1 cellular context compared by ENCODE assay signal in the genomic region with DNA sequence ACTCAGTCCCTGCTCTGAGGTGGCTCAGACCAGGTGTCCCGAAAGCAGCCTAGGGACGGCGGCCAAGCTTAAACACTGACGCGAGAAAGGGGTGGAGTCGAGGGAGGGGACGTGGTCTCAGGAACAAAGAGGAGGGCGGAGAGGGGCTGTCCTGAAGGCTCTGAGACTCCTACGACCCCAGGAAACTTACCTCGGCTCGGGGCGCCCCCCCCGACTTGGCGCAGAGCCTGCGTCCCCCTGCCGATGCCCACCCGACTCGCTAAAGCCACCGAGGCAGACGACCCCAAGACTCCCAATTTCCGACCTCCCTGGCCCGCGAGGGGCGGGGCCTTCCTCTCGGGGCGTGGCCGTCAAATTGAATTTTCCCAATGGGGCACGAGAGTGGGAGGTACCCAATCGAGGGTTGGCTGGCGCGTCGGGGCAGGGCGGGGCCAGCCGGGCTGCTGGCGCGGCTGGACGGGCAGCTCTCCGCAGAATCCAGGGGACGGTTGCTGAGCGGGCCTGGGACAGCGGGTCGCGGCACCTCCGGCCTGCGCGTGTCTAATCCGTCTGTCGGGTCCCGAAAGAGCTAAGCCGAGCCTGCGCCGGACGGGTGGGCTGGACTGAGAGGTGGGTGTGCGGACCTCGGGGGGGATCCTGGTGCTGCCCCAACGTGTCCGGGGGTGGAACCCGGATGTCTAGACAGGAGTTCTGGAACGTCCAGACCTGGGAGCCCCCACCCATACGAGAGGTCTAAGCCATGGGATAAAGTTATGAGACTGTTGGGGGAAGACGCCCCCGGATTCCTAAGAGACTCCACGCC.
TF ChIP-seq lines count a peak whose summit lies in the region.

A gene (plus strand): TSS at position 471 of the 802 bp plus-strand sequence. CDS start 1,941 bp downstream, outside the sequence.

TF ChIP-seq in K562, 482 proteins besides CTCF, POLR2A, EP300 and RAD21 (continued from another document and continues in another):
- TF ChIP-seq, protein P1, sequence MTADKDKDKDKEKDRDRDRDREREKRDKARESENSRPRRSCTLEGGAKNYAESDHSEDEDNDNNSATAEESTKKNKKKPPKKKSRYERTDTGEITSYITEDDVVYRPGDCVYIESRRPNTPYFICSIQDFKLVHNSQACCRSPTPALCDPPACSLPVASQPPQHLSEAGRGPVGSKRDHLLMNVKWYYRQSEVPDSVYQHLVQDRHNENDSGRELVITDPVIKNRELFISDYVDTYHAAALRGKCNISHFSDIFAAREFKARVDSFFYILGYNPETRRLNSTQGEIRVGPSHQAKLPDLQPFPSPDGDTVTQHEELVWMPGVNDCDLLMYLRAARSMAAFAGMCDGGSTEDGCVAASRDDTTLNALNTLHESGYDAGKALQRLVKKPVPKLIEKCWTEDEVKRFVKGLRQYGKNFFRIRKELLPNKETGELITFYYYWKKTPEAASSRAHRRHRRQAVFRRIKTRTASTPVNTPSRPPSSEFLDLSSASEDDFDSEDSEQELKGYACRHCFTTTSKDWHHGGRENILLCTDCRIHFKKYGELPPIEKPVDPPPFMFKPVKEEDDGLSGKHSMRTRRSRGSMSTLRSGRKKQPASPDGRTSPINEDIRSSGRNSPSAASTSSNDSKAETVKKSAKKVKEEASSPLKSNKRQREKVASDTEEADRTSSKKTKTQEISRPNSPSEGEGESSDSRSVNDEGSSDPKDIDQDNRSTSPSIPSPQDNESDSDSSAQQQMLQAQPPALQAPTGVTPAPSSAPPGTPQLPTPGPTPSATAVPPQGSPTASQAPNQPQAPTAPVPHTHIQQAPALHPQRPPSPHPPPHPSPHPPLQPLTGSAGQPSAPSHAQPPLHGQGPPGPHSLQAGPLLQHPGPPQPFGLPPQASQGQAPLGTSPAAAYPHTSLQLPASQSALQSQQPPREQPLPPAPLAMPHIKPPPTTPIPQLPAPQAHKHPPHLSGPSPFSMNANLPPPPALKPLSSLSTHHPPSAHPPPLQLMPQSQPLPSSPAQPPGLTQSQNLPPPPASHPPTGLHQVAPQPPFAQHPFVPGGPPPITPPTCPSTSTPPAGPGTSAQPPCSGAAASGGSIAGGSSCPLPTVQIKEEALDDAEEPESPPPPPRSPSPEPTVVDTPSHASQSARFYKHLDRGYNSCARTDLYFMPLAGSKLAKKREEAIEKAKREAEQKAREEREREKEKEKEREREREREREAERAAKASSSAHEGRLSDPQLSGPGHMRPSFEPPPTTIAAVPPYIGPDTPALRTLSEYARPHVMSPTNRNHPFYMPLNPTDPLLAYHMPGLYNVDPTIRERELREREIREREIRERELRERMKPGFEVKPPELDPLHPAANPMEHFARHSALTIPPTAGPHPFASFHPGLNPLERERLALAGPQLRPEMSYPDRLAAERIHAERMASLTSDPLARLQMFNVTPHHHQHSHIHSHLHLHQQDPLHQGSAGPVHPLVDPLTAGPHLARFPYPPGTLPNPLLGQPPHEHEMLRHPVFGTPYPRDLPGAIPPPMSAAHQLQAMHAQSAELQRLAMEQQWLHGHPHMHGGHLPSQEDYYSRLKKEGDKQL (CRISPR knock-in tag; IDR thresholded peaks at IDR 0.05; ENCODE audit: borderline replicate concordance) = no peak
- TF ChIP-seq HNRNPH1 (optimal IDR thresholded peaks at IDR 0.05; ENCODE audit: low read depth, low read length) = no peak
- TF ChIP-seq, protein P2, sequence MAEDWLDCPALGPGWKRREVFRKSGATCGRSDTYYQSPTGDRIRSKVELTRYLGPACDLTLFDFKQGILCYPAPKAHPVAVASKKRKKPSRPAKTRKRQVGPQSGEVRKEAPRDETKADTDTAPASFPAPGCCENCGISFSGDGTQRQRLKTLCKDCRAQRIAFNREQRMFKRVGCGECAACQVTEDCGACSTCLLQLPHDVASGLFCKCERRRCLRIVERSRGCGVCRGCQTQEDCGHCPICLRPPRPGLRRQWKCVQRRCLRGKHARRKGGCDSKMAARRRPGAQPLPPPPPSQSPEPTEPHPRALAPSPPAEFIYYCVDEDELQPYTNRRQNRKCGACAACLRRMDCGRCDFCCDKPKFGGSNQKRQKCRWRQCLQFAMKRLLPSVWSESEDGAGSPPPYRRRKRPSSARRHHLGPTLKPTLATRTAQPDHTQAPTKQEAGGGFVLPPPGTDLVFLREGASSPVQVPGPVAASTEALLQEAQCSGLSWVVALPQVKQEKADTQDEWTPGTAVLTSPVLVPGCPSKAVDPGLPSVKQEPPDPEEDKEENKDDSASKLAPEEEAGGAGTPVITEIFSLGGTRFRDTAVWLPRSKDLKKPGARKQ (CRISPR knock-in tag; IDR thresholded peaks at IDR 0.05) = no peak
- TF ChIP-seq, protein P3, sequence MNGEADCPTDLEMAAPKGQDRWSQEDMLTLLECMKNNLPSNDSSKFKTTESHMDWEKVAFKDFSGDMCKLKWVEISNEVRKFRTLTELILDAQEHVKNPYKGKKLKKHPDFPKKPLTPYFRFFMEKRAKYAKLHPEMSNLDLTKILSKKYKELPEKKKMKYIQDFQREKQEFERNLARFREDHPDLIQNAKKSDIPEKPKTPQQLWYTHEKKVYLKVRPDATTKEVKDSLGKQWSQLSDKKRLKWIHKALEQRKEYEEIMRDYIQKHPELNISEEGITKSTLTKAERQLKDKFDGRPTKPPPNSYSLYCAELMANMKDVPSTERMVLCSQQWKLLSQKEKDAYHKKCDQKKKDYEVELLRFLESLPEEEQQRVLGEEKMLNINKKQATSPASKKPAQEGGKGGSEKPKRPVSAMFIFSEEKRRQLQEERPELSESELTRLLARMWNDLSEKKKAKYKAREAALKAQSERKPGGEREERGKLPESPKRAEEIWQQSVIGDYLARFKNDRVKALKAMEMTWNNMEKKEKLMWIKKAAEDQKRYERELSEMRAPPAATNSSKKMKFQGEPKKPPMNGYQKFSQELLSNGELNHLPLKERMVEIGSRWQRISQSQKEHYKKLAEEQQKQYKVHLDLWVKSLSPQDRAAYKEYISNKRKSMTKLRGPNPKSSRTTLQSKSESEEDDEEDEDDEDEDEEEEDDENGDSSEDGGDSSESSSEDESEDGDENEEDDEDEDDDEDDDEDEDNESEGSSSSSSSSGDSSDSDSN (IDR thresholded peaks at IDR 0.05; ENCODE audit: borderline replicate concordance in 1 of 2, low read depth in 2 of 2, low read length in 2 of 2) = no peak
- TF ChIP-seq ARID2 (IDR thresholded peaks at IDR 0.05) = no peak
- TF ChIP-seq, protein P4, sequence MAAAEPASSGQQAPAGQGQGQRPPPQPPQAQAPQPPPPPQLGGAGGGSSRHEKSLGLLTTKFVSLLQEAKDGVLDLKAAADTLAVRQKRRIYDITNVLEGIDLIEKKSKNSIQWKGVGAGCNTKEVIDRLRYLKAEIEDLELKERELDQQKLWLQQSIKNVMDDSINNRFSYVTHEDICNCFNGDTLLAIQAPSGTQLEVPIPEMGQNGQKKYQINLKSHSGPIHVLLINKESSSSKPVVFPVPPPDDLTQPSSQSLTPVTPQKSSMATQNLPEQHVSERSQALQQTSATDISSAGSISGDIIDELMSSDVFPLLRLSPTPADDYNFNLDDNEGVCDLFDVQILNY (CRISPR knock-in tag; IDR thresholded peaks at IDR 0.05) = no peak
- TF ChIP-seq MCM5 (IDR thresholded peaks at IDR 0.05; ENCODE audit: low read depth) = no peak
- TF ChIP-seq ZNF324 (CRISPR knock-in tag; IDR thresholded peaks at IDR 0.05) = no peak
- TF ChIP-seq SRSF9 (IDR thresholded peaks at IDR 0.05; ENCODE audit: borderline replicate concordance, low read depth, low read length) = no peak
- TF ChIP-seq ZBTB8A (IDR thresholded peaks at IDR 0.05; ENCODE audit: partially characterized antibody) = no peak
- TF ChIP-seq RNF2 (IDR thresholded peaks at IDR 0.05) = no peak
- TF ChIP-seq ZSCAN32 (CRISPR knock-in tag; IDR thresholded peaks at IDR 0.05) = no peak
- TF ChIP-seq KLF16 (IDR thresholded peaks at IDR 0.05) = no peak
- TF ChIP-seq ZNF311 (CRISPR knock-in tag; IDR thresholded peaks at IDR 0.05) = no peak
- no peak for TF ChIP-seq PPARD (CRISPR knock-in tag; IDR thresholded peaks at IDR 0.05)
- no peak for TF ChIP-seq TAF15 (IDR thresholded peaks at IDR 0.05; ENCODE audit: low read depth, low read length)
- TF ChIP-seq, protein P5, sequence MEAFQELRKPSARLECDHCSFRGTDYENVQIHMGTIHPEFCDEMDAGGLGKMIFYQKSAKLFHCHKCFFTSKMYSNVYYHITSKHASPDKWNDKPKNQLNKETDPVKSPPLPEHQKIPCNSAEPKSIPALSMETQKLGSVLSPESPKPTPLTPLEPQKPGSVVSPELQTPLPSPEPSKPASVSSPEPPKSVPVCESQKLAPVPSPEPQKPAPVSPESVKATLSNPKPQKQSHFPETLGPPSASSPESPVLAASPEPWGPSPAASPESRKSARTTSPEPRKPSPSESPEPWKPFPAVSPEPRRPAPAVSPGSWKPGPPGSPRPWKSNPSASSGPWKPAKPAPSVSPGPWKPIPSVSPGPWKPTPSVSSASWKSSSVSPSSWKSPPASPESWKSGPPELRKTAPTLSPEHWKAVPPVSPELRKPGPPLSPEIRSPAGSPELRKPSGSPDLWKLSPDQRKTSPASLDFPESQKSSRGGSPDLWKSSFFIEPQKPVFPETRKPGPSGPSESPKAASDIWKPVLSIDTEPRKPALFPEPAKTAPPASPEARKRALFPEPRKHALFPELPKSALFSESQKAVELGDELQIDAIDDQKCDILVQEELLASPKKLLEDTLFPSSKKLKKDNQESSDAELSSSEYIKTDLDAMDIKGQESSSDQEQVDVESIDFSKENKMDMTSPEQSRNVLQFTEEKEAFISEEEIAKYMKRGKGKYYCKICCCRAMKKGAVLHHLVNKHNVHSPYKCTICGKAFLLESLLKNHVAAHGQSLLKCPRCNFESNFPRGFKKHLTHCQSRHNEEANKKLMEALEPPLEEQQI (IDR thresholded peaks at IDR 0.05) = no peak
- no peak for TF ChIP-seq ZNF584 (CRISPR knock-in tag; IDR thresholded peaks at IDR 0.05; ENCODE audit: low read depth)
- TF ChIP-seq PCBP2 (IDR thresholded peaks at IDR 0.05; ENCODE audit: low read depth, low read length, poor library complexity, severe bottlenecking) = no peak
- 0 out of 2 replicates have a peak, but pooled peaks have one; percentile 53 for TF ChIP-seq POLR2AphosphoS2 (IDR thresholded peaks at IDR 0.05; ENCODE audit: low read length)
- TF ChIP-seq NELFE (IDR thresholded peaks at IDR 0.05; ENCODE audit: insufficient read depth, insufficient read length) = no peak
- TF ChIP-seq THRAP3 (IDR thresholded peaks at IDR 0.05; ENCODE audit: borderline replicate concordance) = no peak
- TF ChIP-seq ZFP30 (CRISPR knock-in tag; IDR thresholded peaks at IDR 0.05; ENCODE audit: borderline replicate concordance) = no peak
- TF ChIP-seq ZKSCAN3 (CRISPR knock-in tag; IDR thresholded peaks at IDR 0.05) = no peak
- TF ChIP-seq, protein P6, sequence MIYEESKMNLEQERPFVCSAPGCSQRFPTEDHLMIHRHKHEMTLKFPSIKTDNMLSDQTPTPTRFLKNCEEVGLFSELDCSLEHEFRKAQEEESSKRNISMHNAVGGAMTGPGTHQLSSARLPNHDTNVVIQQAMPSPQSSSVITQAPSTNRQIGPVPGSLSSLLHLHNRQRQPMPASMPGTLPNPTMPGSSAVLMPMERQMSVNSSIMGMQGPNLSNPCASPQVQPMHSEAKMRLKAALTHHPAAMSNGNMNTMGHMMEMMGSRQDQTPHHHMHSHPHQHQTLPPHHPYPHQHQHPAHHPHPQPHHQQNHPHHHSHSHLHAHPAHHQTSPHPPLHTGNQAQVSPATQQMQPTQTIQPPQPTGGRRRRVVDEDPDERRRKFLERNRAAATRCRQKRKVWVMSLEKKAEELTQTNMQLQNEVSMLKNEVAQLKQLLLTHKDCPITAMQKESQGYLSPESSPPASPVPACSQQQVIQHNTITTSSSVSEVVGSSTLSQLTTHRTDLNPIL (CRISPR knock-in tag; IDR thresholded peaks at IDR 0.05) = no peak
- no peak for TF ChIP-seq PCBP1 (IDR thresholded peaks at IDR 0.05; ENCODE audit: low read depth, low read length, poor library complexity, severe bottlenecking)
- TF ChIP-seq, protein P7, sequence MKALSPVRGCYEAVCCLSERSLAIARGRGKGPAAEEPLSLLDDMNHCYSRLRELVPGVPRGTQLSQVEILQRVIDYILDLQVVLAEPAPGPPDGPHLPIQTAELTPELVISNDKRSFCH (CRISPR knock-in tag; IDR thresholded peaks at IDR 0.05) = no peak
- TF ChIP-seq, protein P7 (tag; IDR thresholded peaks at IDR 0.05) = no peak
- TF ChIP-seq SNRNP70 (optimal IDR thresholded peaks at IDR 0.05; ENCODE audit: low read depth, low read length) = no peak
- TF ChIP-seq STAG1 (CRISPR knock-in tag; IDR thresholded peaks at IDR 0.05; ENCODE audit: borderline replicate concordance) = no peak
- no peak for TF ChIP-seq NR2C2 (CRISPR knock-in tag; IDR thresholded peaks at IDR 0.05)
- TF ChIP-seq NR2C2 (tag; IDR thresholded peaks at IDR 0.05) = no peak
- TF ChIP-seq, protein P8, sequence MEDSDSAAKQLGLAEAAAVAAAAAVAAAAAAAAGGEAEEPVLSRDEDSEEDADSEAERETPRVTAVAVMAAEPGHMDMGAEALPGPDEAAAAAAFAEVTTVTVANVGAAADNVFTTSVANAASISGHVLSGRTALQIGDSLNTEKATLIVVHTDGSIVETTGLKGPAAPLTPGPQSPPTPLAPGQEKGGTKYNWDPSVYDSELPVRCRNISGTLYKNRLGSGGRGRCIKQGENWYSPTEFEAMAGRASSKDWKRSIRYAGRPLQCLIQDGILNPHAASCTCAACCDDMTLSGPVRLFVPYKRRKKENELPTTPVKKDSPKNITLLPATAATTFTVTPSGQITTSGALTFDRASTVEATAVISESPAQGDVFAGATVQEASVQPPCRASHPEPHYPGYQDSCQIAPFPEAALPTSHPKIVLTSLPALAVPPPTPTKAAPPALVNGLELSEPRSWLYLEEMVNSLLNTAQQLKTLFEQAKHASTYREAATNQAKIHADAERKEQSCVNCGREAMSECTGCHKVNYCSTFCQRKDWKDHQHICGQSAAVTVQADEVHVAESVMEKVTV (CRISPR knock-in tag; IDR thresholded peaks at IDR 0.05) = no peak
- TF ChIP-seq, protein P9, sequence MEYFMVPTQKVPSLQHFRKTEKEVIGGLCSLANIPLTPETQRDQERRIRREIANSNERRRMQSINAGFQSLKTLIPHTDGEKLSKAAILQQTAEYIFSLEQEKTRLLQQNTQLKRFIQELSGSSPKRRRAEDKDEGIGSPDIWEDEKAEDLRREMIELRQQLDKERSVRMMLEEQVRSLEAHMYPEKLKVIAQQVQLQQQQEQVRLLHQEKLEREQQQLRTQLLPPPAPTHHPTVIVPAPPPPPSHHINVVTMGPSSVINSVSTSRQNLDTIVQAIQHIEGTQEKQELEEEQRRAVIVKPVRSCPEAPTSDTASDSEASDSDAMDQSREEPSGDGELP (CRISPR knock-in tag; IDR thresholded peaks at IDR 0.05; ENCODE audit: borderline replicate concordance) = 0 out of 2 replicates have a peak, but pooled peaks have one; percentile 23
- no peak for TF ChIP-seq ZNF24 (IDR thresholded peaks at IDR 0.05)
- TF ChIP-seq, protein P10, sequence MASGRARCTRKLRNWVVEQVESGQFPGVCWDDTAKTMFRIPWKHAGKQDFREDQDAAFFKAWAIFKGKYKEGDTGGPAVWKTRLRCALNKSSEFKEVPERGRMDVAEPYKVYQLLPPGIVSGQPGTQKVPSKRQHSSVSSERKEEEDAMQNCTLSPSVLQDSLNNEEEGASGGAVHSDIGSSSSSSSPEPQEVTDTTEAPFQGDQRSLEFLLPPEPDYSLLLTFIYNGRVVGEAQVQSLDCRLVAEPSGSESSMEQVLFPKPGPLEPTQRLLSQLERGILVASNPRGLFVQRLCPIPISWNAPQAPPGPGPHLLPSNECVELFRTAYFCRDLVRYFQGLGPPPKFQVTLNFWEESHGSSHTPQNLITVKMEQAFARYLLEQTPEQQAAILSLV (tag; IDR thresholded peaks at IDR 0.05) = no peak
- no peak for TF ChIP-seq CSDE1 (IDR thresholded peaks at IDR 0.05)
- TF ChIP-seq POLR2B (IDR thresholded peaks at IDR 0.05; ENCODE audit: low read depth, partially characterized antibody) = peak; percentile 62
